Comparison of ENCODE assay signal across 11 cellular contexts in the genomic region with DNA sequence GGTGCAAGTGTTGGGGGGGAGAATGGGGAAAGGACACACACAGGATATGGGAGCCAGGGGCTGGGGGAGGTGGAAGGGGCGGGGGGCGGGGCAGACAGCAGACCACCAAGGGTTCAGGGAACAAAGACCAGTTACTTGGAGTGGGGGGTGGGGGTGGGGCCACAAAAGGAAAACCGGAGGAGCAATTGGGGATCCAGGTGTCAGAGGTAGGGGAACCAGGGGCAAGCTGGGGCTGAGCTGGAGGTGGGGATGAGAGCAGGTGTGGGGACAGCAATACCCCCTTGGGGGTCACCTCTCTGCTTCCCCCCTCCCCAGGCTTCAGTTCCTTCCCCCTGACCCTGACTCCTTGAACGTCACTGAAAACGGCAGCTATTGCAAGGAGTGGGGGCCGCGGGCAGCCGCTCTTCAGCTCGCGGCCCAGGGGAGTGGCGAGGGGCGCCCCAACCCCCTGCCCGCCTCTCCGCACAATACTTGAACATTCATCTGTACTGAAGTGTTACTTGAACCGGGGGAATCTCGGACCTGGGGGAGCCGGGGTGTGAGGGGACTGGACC. TPM values are rescaled to one million over a fixed set of nuclear protein-coding genes. Genes with fewer than 3 reads are reported as not detected.
A peak's percentile ranks its signal among the peaks of the same experiment; 100 is the strongest.
DNase-seq lines count a peak whose midpoint lies in the region; ATAC-seq and TF ChIP-seq lines count a peak whose summit lies in the region.
"Had no signal": no experiment of that assay in that cellular context is flagged by ENCODE, and none has a peak within 500 bp of the region (broad histone marks: within the 10 kb centered on the region; RNA-seq: fewer than 3 reads in every experiment).

No MANE protein-coding gene starts in this region.

- H3K9me3 ChIP-seq in BLaER1 (no peaks in the 10 kb centered on the region), adrenal gland (replicated peaks in 1 of 3) (no peaks in the 10 kb centered on the region), iPS DF 6.9 (ENCODE audit: control insufficient read depth, insufficient read depth, low read length) (no peaks in the 10 kb centered on the region), trophoblast cell (ENCODE audit: insufficient read depth, low read depth, low read length) (no peaks in the 10 kb centered on the region)

- no peak overlapping the region for H3K4ac ChIP-seq in trophoblast cell (ENCODE audit: low read depth, low read length)

- DNase-seq in adrenal gland: peak in 1 of 7 donors; percentile 39
- DNase-seq in iPS DF 6.9 (ENCODE audit: low read depth, low spot score): no peak
- DNase-seq in trophoblast cell: no peak
- DNase-seq in Ammon's horn (ENCODE audit: low spot score): no peak
- no peak for DNase-seq in activated CD4-positive, alpha-beta memory T cell treated with anti-CD3 and anti-CD28 coated beads, Interleukin-2, amount 10 ng/mL, durations not matched to agents 7 days and 5 days
- DNase-seq in effector memory CD8-positive, alpha-beta T cell: no peak
- DNase-seq: NK-92 treated with Interleukin-12 subunit alpha and Interleukin-12 subunit beta, amount 100 ng/mL, for 24 hours had no signal

- no peak overlapping the region for H3K27ac ChIP-seq in BLaER1
- H3K27ac ChIP-seq in adrenal gland: peak overlapping the region in 4 of 5 donors; percentile 57 to 94 (median 86)
- H3K27ac ChIP-seq in iPS DF 6.9 (ENCODE audit: low read length): no peak overlapping the region
- H3K27ac ChIP-seq in trophoblast cell (ENCODE audit: low read depth, low read length): no peak overlapping the region
- H3K27ac ChIP-seq: C4-2B had no signal

- intact Hi-C loops in adrenal gland (cut with DNase I): no loop called here

- H4K91ac ChIP-seq in trophoblast cell (ENCODE audit: low read depth, low read length): no peak overlapping the region

- no peak overlapping the region for H3K27ac Mint-ChIP-seq in activated CD4-positive, alpha-beta memory T cell treated with anti-CD3 and anti-CD28 coated beads, Interleukin-2, amount 10 ng/mL, durations not matched to agents 7 days and 5 days
- no peak overlapping the region for H3K27ac Mint-ChIP-seq in effector memory CD8-positive, alpha-beta T cell

- H3K9ac ChIP-seq in BLaER1 (no peak overlapping the region), trophoblast cell (ENCODE audit: low read length) (no peak overlapping the region)

- H3K4me2 ChIP-seq in BLaER1 (peak overlapping the region; percentile 93), trophoblast cell (ENCODE audit: low read length) (peak overlapping the region; percentile 63)

- ATAC-seq in GM21447 (IDR thresholded peaks at IDR 0.05; ENCODE audit: unreplicated experiment): no peak
- no peak for ATAC-seq in effector memory CD8-positive, alpha-beta T cell (replicated peaks)

- no peak overlapping the region for H3K23ac ChIP-seq in trophoblast cell (ENCODE audit: low read length)

- no peak overlapping the region for H3K18ac ChIP-seq in trophoblast cell (ENCODE audit: low read length)

- H2AFZ ChIP-seq in trophoblast cell (ENCODE audit: insufficient read depth, low read length, poor library complexity): peak overlapping the region; percentile 10

- H2BK5ac ChIP-seq in trophoblast cell (ENCODE audit: low read depth, low read length, poor library complexity): no peak overlapping the region

- H3K9me3 Mint-ChIP-seq in activated CD4-positive, alpha-beta memory T cell treated with anti-CD3 and anti-CD28 coated beads, Interleukin-2, amount 10 ng/mL, durations not matched to agents 7 days and 5 days: no peaks in the 10 kb centered on the region
- no peaks in the 10 kb centered on the region for H3K9me3 Mint-ChIP-seq in effector memory CD8-positive, alpha-beta T cell

- peak overlapping the region; percentile 24 for H4K8ac ChIP-seq in trophoblast cell (ENCODE audit: low read depth, low read length)

- H3K36me3 Mint-ChIP-seq in activated CD4-positive, alpha-beta memory T cell treated with anti-CD3 and anti-CD28 coated beads, Interleukin-2, amount 10 ng/mL, durations not matched to agents 7 days and 5 days (ENCODE audit: low read depth): peaks cover 29% of the 10 kb centered on the region
- H3K36me3 Mint-ChIP-seq in effector memory CD8-positive, alpha-beta T cell (ENCODE audit: insufficient read depth): no peaks in the 10 kb centered on the region

- peaks cover 31% of the 10 kb centered on the region for H3K4me1 Mint-ChIP-seq in activated CD4-positive, alpha-beta memory T cell treated with anti-CD3 and anti-CD28 coated beads, Interleukin-2, amount 10 ng/mL, durations not matched to agents 7 days and 5 days
- peaks cover 12 to 15% of the 10 kb centered on the region in 2 donors for H3K4me1 Mint-ChIP-seq in effector memory CD8-positive, alpha-beta T cell (ENCODE audit: low read depth in 2 of 2)

- peaks cover 70% of the 10 kb centered on the region for H3K36me3 ChIP-seq in BLaER1
- H3K36me3 ChIP-seq in adrenal gland (replicated peaks in 1 of 2): peaks cover 0 to 15% of the 10 kb centered on the region in 2 donors
- H3K36me3 ChIP-seq in iPS DF 6.9 (ENCODE audit: control insufficient read depth, insufficient read depth, low read length): peaks cover 11% of the 10 kb centered on the region
- peaks cover 26 to 29% of the 10 kb centered on the region in 2 experiments for H3K36me3 ChIP-seq in trophoblast cell (ENCODE audit: control insufficient read depth in 1 of 2, insufficient read depth in 2 of 2, low read length in 2 of 2)

- TF ChIP-seq POLR2A in adrenal gland (IDR thresholded peaks at IDR 0.05): no peak

- H2BK12ac ChIP-seq in trophoblast cell (ENCODE audit: low read length): no peak overlapping the region

- TF ChIP-seq CTCF in adrenal gland (IDR thresholded peaks at IDR 0.05): no peak

- no peak overlapping the region for H3K14ac ChIP-seq in trophoblast cell (ENCODE audit: low read length)

- CTCF ChIA-PET in activated CD4-positive, alpha-beta memory T cell treated with anti-CD3 and anti-CD28 coated beads, Interleukin-2, amount 10 ng/mL, durations not matched to agents 7 days and 5 days (lab: Charles Lee): no interaction called here

- no peak overlapping the region for H2BK120ac ChIP-seq in trophoblast cell (ENCODE audit: insufficient read depth, low read length, poor library complexity)

- no peak overlapping the region for H3K4me3 Mint-ChIP-seq in activated CD4-positive, alpha-beta memory T cell treated with anti-CD3 and anti-CD28 coated beads, Interleukin-2, amount 10 ng/mL, durations not matched to agents 7 days and 5 days
- peak overlapping the region in 1 of 2 donors; percentile 12 for H3K4me3 Mint-ChIP-seq in effector memory CD8-positive, alpha-beta T cell

- POLR2A ChIA-PET in activated CD4-positive, alpha-beta memory T cell treated with anti-CD3 and anti-CD28 coated beads, Interleukin-2, amount 10 ng/mL, durations not matched to agents 7 days and 5 days (lab: Charles Lee): interaction anchor here (0.9 kb wide), 1 partner anchor 195 kb away, joined by 3 read pairs; no protein-coding TSS in a partner anchor

- peaks cover 51% of the 10 kb centered on the region for H4K20me1 ChIP-seq in BLaER1

- H2AK5ac ChIP-seq in trophoblast cell (ENCODE audit: low read length): peak overlapping the region; percentile 32

- 31 to 55% (median 44%) methylated on average over 7 to 17 of the region's 17 CpGs for WGBS in adrenal gland, 4 donors
- no CpG with 5 or more reads among the region's 17 CpGs for WGBS in iPS DF 6.9 (ENCODE audit: insufficient coverage, insufficient read length)
- no CpG with 5 or more reads among the region's 17 CpGs for WGBS in trophoblast cell (ENCODE audit: extremely low coverage, insufficient coverage, insufficient read length)

- H3K79me1 ChIP-seq in trophoblast cell (ENCODE audit: low read length): peaks cover 15% of the 10 kb centered on the region

- peaks cover 30% of the 10 kb centered on the region for H3K4me1 ChIP-seq in BLaER1
- H3K4me1 ChIP-seq in adrenal gland (replicated peaks in 1 of 2): peaks cover 22 to 23% of the 10 kb centered on the region in 2 donors
- peaks cover 8% of the 10 kb centered on the region for H3K4me1 ChIP-seq in iPS DF 6.9 (ENCODE audit: control insufficient read depth, insufficient read depth, low read length)
- H3K4me1 ChIP-seq in trophoblast cell (ENCODE audit: control insufficient read depth in 1 of 2, insufficient read depth in 2 of 2, low read length in 2 of 2): peaks cover 15 to 20% of the 10 kb centered on the region in 2 experiments

- H3K27me3 Mint-ChIP-seq in activated CD4-positive, alpha-beta memory T cell treated with anti-CD3 and anti-CD28 coated beads, Interleukin-2, amount 10 ng/mL, durations not matched to agents 7 days and 5 days: no peaks in the 10 kb centered on the region
- H3K27me3 Mint-ChIP-seq in effector memory CD8-positive, alpha-beta T cell: no peaks in the 10 kb centered on the region
- H3K27me3 Mint-ChIP-seq: naive thymus-derived CD4-positive, alpha-beta T cell had no signal

- peak overlapping the region; percentile 96; the same call in 1 of the 2 replicates for H3K4me3 ChIP-seq in BLaER1
- peak overlapping the region in 1 of 4 donors; percentile 94 for H3K4me3 ChIP-seq in adrenal gland
- peak overlapping the region; percentile 42; the same call in 1 of the 2 replicates for H3K4me3 ChIP-seq in iPS DF 6.9 (ENCODE audit: low read length)
- no peak overlapping the region for H3K4me3 ChIP-seq in trophoblast cell (ENCODE audit: low read depth, low read length)

- H3K79me2 ChIP-seq in trophoblast cell (ENCODE audit: control insufficient read depth, insufficient read depth, low read length, poor library complexity): peaks cover 2% of the 10 kb centered on the region

- H4K12ac ChIP-seq in trophoblast cell (ENCODE audit: low read depth, low read length): peak overlapping the region; percentile 35

- H3K27me3 ChIP-seq in BLaER1: no peaks in the 10 kb centered on the region
- H3K27me3 ChIP-seq in adrenal gland: no peaks in the 10 kb centered on the region
- H3K27me3 ChIP-seq in iPS DF 6.9 (ENCODE audit: control insufficient read depth, insufficient read depth, low read length): no peaks in the 10 kb centered on the region
- no peaks in the 10 kb centered on the region for H3K27me3 ChIP-seq in trophoblast cell (ENCODE audit: insufficient read depth, low read length)

RNA-seq across cellular contexts. Expression of gene ORAI3, which starts 1.3 kb away (rescaled TPM):
- total RNA-seq in adrenal gland: 100 to 1,000 TPM in 1 of 8 donors, 10 to 100 TPM in 7; 25.6 to 101 (median 88.5) TPM
- polyA plus RNA-seq in adrenal gland: 10 to 100 TPM; 19.5 to 60.5 (median 45.8) TPM
- 14.3 and 15.9 TPM in 2 replicates for polyA plus RNA-seq in trophoblast cell (2013)
- total RNA-seq in activated CD4-positive, alpha-beta memory T cell treated with anti-CD3 and anti-CD28 coated beads, Interleukin-2, amount 10 ng/mL, durations not matched to agents 7 days and 5 days: 10 to 100 TPM; 30.3 to 33.6 TPM

RNA-seq across cellular contexts. Expression of gene SETD1A, which starts 9.9 kb away (rescaled TPM):
- 10 to 100 TPM in 6 of 8 donors, 1 to 10 TPM in 2; 6.0 to 23.0 (median 12.8) TPM for total RNA-seq in adrenal gland
- 10 to 100 TPM in 2 of 3 donors, 1 to 10 TPM in 1; 8.7 to 40.1 (median 19.1) TPM for polyA plus RNA-seq in adrenal gland
- 14.9 and 15.0 TPM in 2 replicates for polyA plus RNA-seq in trophoblast cell (2013)
- 10 to 100 TPM; 18.8 to 20.3 TPM for total RNA-seq in activated CD4-positive, alpha-beta memory T cell treated with anti-CD3 and anti-CD28 coated beads, Interleukin-2, amount 10 ng/mL, durations not matched to agents 7 days and 5 days

RNA-seq across cellular contexts. Expression of gene FBXL19, which starts 24.2 kb away (rescaled TPM):
- 10 to 100 TPM in 7 of 8 donors, 1 to 10 TPM in 1; 6.6 to 17.6 (median 12.5) TPM for total RNA-seq in adrenal gland
- polyA plus RNA-seq in adrenal gland: 10 to 100 TPM in 2 of 3 donors, 1 to 10 TPM in 1; 1.6 to 74.1 (median 14.0) TPM
- polyA plus RNA-seq in trophoblast cell (2013): 36.4 and 36.8 TPM in 2 replicates
- 10 to 100 TPM; 25.8 to 27.2 TPM for total RNA-seq in activated CD4-positive, alpha-beta memory T cell treated with anti-CD3 and anti-CD28 coated beads, Interleukin-2, amount 10 ng/mL, durations not matched to agents 7 days and 5 days

RNA-seq across cellular contexts. Expression of gene HSD3B7, which starts 37.4 kb away (rescaled TPM):
- total RNA-seq in adrenal gland: 10 to 100 TPM; 26.1 to 78.8 (median 39.2) TPM
- polyA plus RNA-seq in adrenal gland: 10 to 100 TPM; 11.1 to 46.3 (median 24.3) TPM
- 1.3 and 1.6 TPM in 2 replicates for polyA plus RNA-seq in trophoblast cell (2013)
- 1 to 10 TPM; 7.1 to 7.5 TPM for total RNA-seq in activated CD4-positive, alpha-beta memory T cell treated with anti-CD3 and anti-CD28 coated beads, Interleukin-2, amount 10 ng/mL, durations not matched to agents 7 days and 5 days

RNA-seq across cellular contexts. Expression of gene CTF1, which starts 51.2 kb away (rescaled TPM):
- total RNA-seq in adrenal gland: 10 to 100 TPM in 4 of 8 donors, 1 to 10 TPM in 4; 3.4 to 13.9 (median 9.1) TPM
- polyA plus RNA-seq in adrenal gland: 1 to 10 TPM; 4.0 to 7.0 (median 4.7) TPM
- polyA plus RNA-seq in trophoblast cell (2013): 6.0 and 6.4 TPM in 2 replicates
- total RNA-seq in activated CD4-positive, alpha-beta memory T cell treated with anti-CD3 and anti-CD28 coated beads, Interleukin-2, amount 10 ng/mL, durations not matched to agents 7 days and 5 days: under 1 TPM; 0.20 to 0.25 TPM
- polyA plus RNA-seq: naive thymus-derived CD4-positive, alpha-beta T cell had no signal

Comparison
In these comparisons a context has a peak if more than half of its experiments do, and no peak if none do; other contexts are left out.
1. H3K27ac ChIP-seq: peak in adrenal gland (4 of 5); none in BLaER1 (single experiment), iPS DF 6.9 (single experiment) and trophoblast cell (single experiment).